ENCODE assay signal across 19 cellular contexts in the genomic region with DNA sequence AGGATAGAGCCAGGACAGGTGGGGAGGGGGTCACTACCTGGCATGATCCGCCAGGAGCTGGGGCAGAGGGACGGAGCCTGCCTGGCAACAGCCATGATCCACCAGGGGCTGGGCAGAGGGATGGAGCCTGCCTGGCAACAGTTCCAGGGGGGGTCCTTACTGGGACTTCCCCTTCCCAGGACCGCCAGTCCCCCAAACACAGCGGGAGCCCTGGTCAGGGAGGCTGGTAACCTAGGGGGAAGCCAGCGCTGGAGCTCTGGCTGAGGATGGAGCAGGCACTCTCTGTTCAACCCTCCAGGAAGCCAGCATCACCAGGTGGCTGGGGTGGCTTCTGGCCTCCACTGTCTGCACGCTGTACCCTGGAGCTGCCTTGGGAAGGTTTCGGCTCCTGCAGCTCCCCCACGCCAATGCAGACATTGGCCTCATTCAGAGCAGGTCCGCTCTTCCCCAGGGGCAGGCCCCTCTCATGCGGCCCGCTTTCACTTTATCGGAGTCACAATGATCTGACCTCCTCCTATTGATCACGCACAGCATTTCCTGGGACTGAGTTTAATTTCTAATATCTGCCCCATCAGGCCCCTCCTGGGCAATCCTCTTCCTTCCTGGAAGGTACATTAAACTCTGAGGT.
DNase-seq lines count a peak whose midpoint lies in the region; ATAC-seq, FAIRE-seq and TF ChIP-seq lines count a peak whose summit lies in the region.
"Had no signal": no experiment of that assay in that cellular context is flagged by ENCODE, and none has a peak within 500 bp of the region (broad histone marks: within the 10 kb centered on the region; RNA-seq: fewer than 3 reads in every experiment).

No MANE protein-coding gene starts in this region.

- no peaks in the 10 kb centered on the region for H4K20me1 ChIP-seq in astrocyte (ENCODE audit: insufficient read depth, low read length)

- no peak overlapping the region for H3K27ac Mint-ChIP-seq in activated naive CD8-positive, alpha-beta T cell treated with anti-CD3 and anti-CD28 coated beads, Interleukin-2, amount 10 ng/mL, durations not matched to agents 7 days and 5 days
- no peak overlapping the region for H3K27ac Mint-ChIP-seq in activated naive CD8-positive, alpha-beta T cell treated with anti-CD3 and anti-CD28 coated beads, Interleukin-2, amount 50 U/mL, for 24 hours
- H3K27ac Mint-ChIP-seq in astrocyte (ENCODE audit: unreplicated experiment): peak overlapping the region; percentile 34
- no peak overlapping the region for H3K27ac Mint-ChIP-seq in stimulated activated memory B cell treated with anti-CD40 and anti-IgM and Interleukin-4, amounts not matched to agents 10 μg/mL and 1 μg/mL and 100 μg/mL, for 72 hours
- H3K27ac Mint-ChIP-seq in activated T-helper 1 cell treated with anti-CD3 and anti-CD28 coated beads, Interleukin-12 subunit alpha, Interleukin-12 subunit beta, Interleukin-2, Interleukin-4 antibody, amounts not matched to agents 30 ng/mL and 10 ng/mL and 1 ng/mL, durations not matched to agents 14 hours and 24 hours and 36 hours: no peak overlapping the region
- H3K27ac Mint-ChIP-seq: CD4-positive, CD25-positive, alpha-beta regulatory T cell had no signal

- no peak overlapping the region for H3K4me3 ChIP-seq in astrocyte (ENCODE audit: insufficient read depth, low read depth, low read length)
- H3K4me3 ChIP-seq in left lung: no peak overlapping the region

- no peak overlapping the region for H3K9ac ChIP-seq in astrocyte (ENCODE audit: low read length)

- peaks cover 16% of the 10 kb centered on the region for H3K27me3 ChIP-seq in astrocyte (ENCODE audit: insufficient read depth, low read length)
- H3K27me3 ChIP-seq in left lung: peaks cover 0 to 5% of the 10 kb centered on the region in 2 donors
- H3K27me3 ChIP-seq: BE2C had no signal

- FAIRE-seq in astrocyte (lab: Jason Lieb, UNC): no peak
- FAIRE-seq: H54 had no signal

- H3K4me1 ChIP-seq in astrocyte (ENCODE audit: insufficient read depth, low read length) (no peaks in the 10 kb centered on the region), left lung (peaks cover 11 to 12% of the 10 kb centered on the region in 2 donors)
- H3K4me1 ChIP-seq: BE2C had no signal

- H3K27me3 Mint-ChIP-seq in activated naive CD8-positive, alpha-beta T cell treated with anti-CD3 and anti-CD28 coated beads, Interleukin-2, amount 10 ng/mL, durations not matched to agents 7 days and 5 days: peaks cover 3% of the 10 kb centered on the region
- no peaks in the 10 kb centered on the region for H3K27me3 Mint-ChIP-seq in activated naive CD8-positive, alpha-beta T cell treated with anti-CD3 and anti-CD28 coated beads, Interleukin-2, amount 50 U/mL, for 24 hours
- peaks cover 48% of the 10 kb centered on the region for H3K27me3 Mint-ChIP-seq in astrocyte (ENCODE audit: low read depth, unreplicated experiment)
- peaks cover 23% of the 10 kb centered on the region for H3K27me3 Mint-ChIP-seq in stimulated activated memory B cell treated with anti-CD40 and anti-IgM and Interleukin-4, amounts not matched to agents 10 μg/mL and 1 μg/mL and 100 μg/mL, for 72 hours
- H3K27me3 Mint-ChIP-seq in activated T-helper 1 cell treated with anti-CD3 and anti-CD28 coated beads, Interleukin-12 subunit alpha, Interleukin-12 subunit beta, Interleukin-2, Interleukin-4 antibody, amounts not matched to agents 30 ng/mL and 10 ng/mL and 1 ng/mL, durations not matched to agents 14 hours and 24 hours and 36 hours (ENCODE audit: insufficient read depth): peaks cover 3% of the 10 kb centered on the region

- H3K27ac ChIP-seq in astrocyte (ENCODE audit: low read depth, low read length): no peak overlapping the region
- H3K27ac ChIP-seq in left lung: no peak overlapping the region

- DNase-seq in activated naive CD8-positive, alpha-beta T cell treated with anti-CD3 and anti-CD28 coated beads, Interleukin-2, amount 10 ng/mL, durations not matched to agents 7 days and 5 days: peak; percentile 21
- no peak for DNase-seq in activated naive CD8-positive, alpha-beta T cell treated with anti-CD3 and anti-CD28 coated beads, Interleukin-2, amount 50 U/mL, for 24 hours
- DNase-seq in astrocyte (ENCODE audit: low read depth) (no peak), left lung (peak; percentile 18 to 63)
- DNase-seq in activated T-helper 1 cell treated with anti-CD3 and anti-CD28 coated beads, Interleukin-12 subunit alpha, Interleukin-12 subunit beta, Interleukin-2, Interleukin-4 antibody, amounts not matched to agents 30 ng/mL and 10 ng/mL and 1 ng/mL, durations not matched to agents 14 hours and 24 hours and 36 hours (ENCODE audit: low spot score): no peak
- DNase-seq in stimulated activated CD4-positive, alpha-beta T cell treated with anti-CD3 and anti-CD28 coated beads, Interleukin-2, amount 100 ng/mL, for 24 hours: no peak
- DNase-seq: BE2C; CD4-positive, CD25-positive, alpha-beta regulatory T cell; DMS79; Kasumi-1; NCI-H1694; NCI-H2081; NCI-H2171 treated with DMSO at 0.1 percent for 48 hours; NCI-H524 treated with DMSO at 0.1 percent for 48 hours; NCI-H82 had no signal

- no peak overlapping the region for H2AFZ ChIP-seq in astrocyte (ENCODE audit: low read depth, low read length)

- H3K4me3 Mint-ChIP-seq in activated naive CD8-positive, alpha-beta T cell treated with anti-CD3 and anti-CD28 coated beads, Interleukin-2, amount 10 ng/mL, durations not matched to agents 7 days and 5 days: no peak overlapping the region
- no peak overlapping the region for H3K4me3 Mint-ChIP-seq in activated naive CD8-positive, alpha-beta T cell treated with anti-CD3 and anti-CD28 coated beads, Interleukin-2, amount 50 U/mL, for 24 hours
- H3K4me3 Mint-ChIP-seq in astrocyte (ENCODE audit: unreplicated experiment): no peak overlapping the region
- peak overlapping the region; percentile 16 for H3K4me3 Mint-ChIP-seq in stimulated activated memory B cell treated with anti-CD40 and anti-IgM and Interleukin-4, amounts not matched to agents 10 μg/mL and 1 μg/mL and 100 μg/mL, for 72 hours
- H3K4me3 Mint-ChIP-seq in activated T-helper 1 cell treated with anti-CD3 and anti-CD28 coated beads, Interleukin-12 subunit alpha, Interleukin-12 subunit beta, Interleukin-2, Interleukin-4 antibody, amounts not matched to agents 30 ng/mL and 10 ng/mL and 1 ng/mL, durations not matched to agents 14 hours and 24 hours and 36 hours: no peak overlapping the region
- H3K4me3 Mint-ChIP-seq: CD4-positive, CD25-positive, alpha-beta regulatory T cell had no signal

- TF ChIP-seq CTCF in astrocyte (IDR thresholded peaks at IDR 0.05; ENCODE audit: insufficient read depth, low read depth, low read length) (no peak), left lung (IDR thresholded peaks at IDR 0.05) (no peak)

- no peak for ATAC-seq in activated naive CD8-positive, alpha-beta T cell treated with anti-CD3 and anti-CD28 coated beads, Interleukin-2, amount 10 ng/mL, durations not matched to agents 7 days and 5 days (ENCODE audit: low read depth)
- no peak for ATAC-seq in activated naive CD8-positive, alpha-beta T cell treated with anti-CD3 and anti-CD28 coated beads, Interleukin-2, amount 50 U/mL, for 24 hours
- ATAC-seq in left lung (no peak), GM21526 (IDR thresholded peaks at IDR 0.05; ENCODE audit: low FRiP score, unreplicated experiment) (no peak)
- ATAC-seq in stimulated activated memory B cell treated with anti-CD40 and anti-IgM and Interleukin-4, amounts not matched to agents 10 μg/mL and 1 μg/mL and 100 μg/mL, for 72 hours: no peak
- ATAC-seq: Panc1 had no signal

- H3K9me3 Mint-ChIP-seq in activated naive CD8-positive, alpha-beta T cell treated with anti-CD3 and anti-CD28 coated beads, Interleukin-2, amount 10 ng/mL, durations not matched to agents 7 days and 5 days: no peaks in the 10 kb centered on the region
- H3K9me3 Mint-ChIP-seq in activated naive CD8-positive, alpha-beta T cell treated with anti-CD3 and anti-CD28 coated beads, Interleukin-2, amount 50 U/mL, for 24 hours: no peaks in the 10 kb centered on the region
- peaks cover 7% of the 10 kb centered on the region for H3K9me3 Mint-ChIP-seq in astrocyte (ENCODE audit: unreplicated experiment)
- H3K9me3 Mint-ChIP-seq in stimulated activated memory B cell treated with anti-CD40 and anti-IgM and Interleukin-4, amounts not matched to agents 10 μg/mL and 1 μg/mL and 100 μg/mL, for 72 hours: no peaks in the 10 kb centered on the region
- H3K9me3 Mint-ChIP-seq in activated T-helper 1 cell treated with anti-CD3 and anti-CD28 coated beads, Interleukin-12 subunit alpha, Interleukin-12 subunit beta, Interleukin-2, Interleukin-4 antibody, amounts not matched to agents 30 ng/mL and 10 ng/mL and 1 ng/mL, durations not matched to agents 14 hours and 24 hours and 36 hours: no peaks in the 10 kb centered on the region
- H3K9me3 Mint-ChIP-seq: CD4-positive, CD25-positive, alpha-beta regulatory T cell had no signal

- H3K4me2 ChIP-seq in astrocyte (ENCODE audit: low read length): no peak overlapping the region

- intact Hi-C loops in left lung (cut with DNase I): no loop called here
- intact Hi-C loops in activated T-helper 1 cell treated with anti-CD3 and anti-CD28 coated beads, Interleukin-12 subunit alpha, Interleukin-12 subunit beta, Interleukin-2, Interleukin-4 antibody, amounts not matched to agents 30 ng/mL and 10 ng/mL and 1 ng/mL, durations not matched to agents 14 hours and 24 hours and 36 hours (cut with micrococcal nuclease): no loop called here

- no peaks in the 10 kb centered on the region for H3K9me3 ChIP-seq in astrocyte (ENCODE audit: insufficient read depth, low read depth, low read length)
- no peaks in the 10 kb centered on the region for H3K9me3 ChIP-seq in left lung
- H3K9me3 ChIP-seq: BE2C had no signal

- POLR2A ChIA-PET in activated naive CD8-positive, alpha-beta T cell treated with anti-CD3 and anti-CD28 coated beads, Interleukin-2, amount 10 ng/mL, durations not matched to agents 7 days and 5 days (lab: Charles Lee): interaction anchor here (0.7 kb wide), 1 partner anchor 343 kb away, joined by 3 read pairs; no protein-coding TSS in a partner anchor

- H3K36me3 ChIP-seq in astrocyte (ENCODE audit: insufficient read depth, low read length) (no peaks in the 10 kb centered on the region), left lung (no peaks in the 10 kb centered on the region)
- H3K36me3 ChIP-seq: BE2C had no signal

- H3K36me3 Mint-ChIP-seq in activated naive CD8-positive, alpha-beta T cell treated with anti-CD3 and anti-CD28 coated beads, Interleukin-2, amount 10 ng/mL, durations not matched to agents 7 days and 5 days: no peaks in the 10 kb centered on the region
- no peaks in the 10 kb centered on the region for H3K36me3 Mint-ChIP-seq in activated naive CD8-positive, alpha-beta T cell treated with anti-CD3 and anti-CD28 coated beads, Interleukin-2, amount 50 U/mL, for 24 hours (ENCODE audit: low read depth)
- no peaks in the 10 kb centered on the region for H3K36me3 Mint-ChIP-seq in astrocyte (ENCODE audit: low read depth, unreplicated experiment)
- H3K36me3 Mint-ChIP-seq in stimulated activated memory B cell treated with anti-CD40 and anti-IgM and Interleukin-4, amounts not matched to agents 10 μg/mL and 1 μg/mL and 100 μg/mL, for 72 hours: no peaks in the 10 kb centered on the region
- no peaks in the 10 kb centered on the region for H3K36me3 Mint-ChIP-seq in activated T-helper 1 cell treated with anti-CD3 and anti-CD28 coated beads, Interleukin-12 subunit alpha, Interleukin-12 subunit beta, Interleukin-2, Interleukin-4 antibody, amounts not matched to agents 30 ng/mL and 10 ng/mL and 1 ng/mL, durations not matched to agents 14 hours and 24 hours and 36 hours (ENCODE audit: low read depth)
- H3K36me3 Mint-ChIP-seq: CD4-positive, CD25-positive, alpha-beta regulatory T cell had no signal

- H3K4me1 Mint-ChIP-seq in activated naive CD8-positive, alpha-beta T cell treated with anti-CD3 and anti-CD28 coated beads, Interleukin-2, amount 10 ng/mL, durations not matched to agents 7 days and 5 days: peaks cover 5% of the 10 kb centered on the region
- H3K4me1 Mint-ChIP-seq in activated naive CD8-positive, alpha-beta T cell treated with anti-CD3 and anti-CD28 coated beads, Interleukin-2, amount 50 U/mL, for 24 hours: peaks cover 3% of the 10 kb centered on the region
- no peaks in the 10 kb centered on the region for H3K4me1 Mint-ChIP-seq in astrocyte (ENCODE audit: low read depth, unreplicated experiment)
- H3K4me1 Mint-ChIP-seq in stimulated activated memory B cell treated with anti-CD40 and anti-IgM and Interleukin-4, amounts not matched to agents 10 μg/mL and 1 μg/mL and 100 μg/mL, for 72 hours: peaks cover 4% of the 10 kb centered on the region
- H3K4me1 Mint-ChIP-seq in activated T-helper 1 cell treated with anti-CD3 and anti-CD28 coated beads, Interleukin-12 subunit alpha, Interleukin-12 subunit beta, Interleukin-2, Interleukin-4 antibody, amounts not matched to agents 30 ng/mL and 10 ng/mL and 1 ng/mL, durations not matched to agents 14 hours and 24 hours and 36 hours (ENCODE audit: low read depth): peaks cover 5% of the 10 kb centered on the region

- H3K79me2 ChIP-seq in astrocyte (ENCODE audit: insufficient read depth, low read length): no peaks in the 10 kb centered on the region

Comparison
In these comparisons a context has a peak if more than half of its experiments do, and no peak if none do; other contexts are left out.
1. DNase-seq: peak in activated naive CD8-positive, alpha-beta T cell treated with anti-CD3 and anti-CD28 coated beads, Interleukin-2, amount 10 ng/mL, durations not matched to agents 7 days and 5 days (single experiment) and left lung (2 of 2); none in activated naive CD8-positive, alpha-beta T cell treated with anti-CD3 and anti-CD28 coated beads, Interleukin-2, amount 50 U/mL, for 24 hours (single experiment), astrocyte (single experiment), activated T-helper 1 cell treated with anti-CD3 and anti-CD28 coated beads, Interleukin-12 subunit alpha, Interleukin-12 subunit beta, Interleukin-2, Interleukin-4 antibody, amounts not matched to agents 30 ng/mL and 10 ng/mL and 1 ng/mL, durations not matched to agents 14 hours and 24 hours and 36 hours (single experiment) and stimulated activated CD4-positive, alpha-beta T cell treated with anti-CD3 and anti-CD28 coated beads, Interleukin-2, amount 100 ng/mL, for 24 hours (0 of 2).